In the genomic region with DNA sequence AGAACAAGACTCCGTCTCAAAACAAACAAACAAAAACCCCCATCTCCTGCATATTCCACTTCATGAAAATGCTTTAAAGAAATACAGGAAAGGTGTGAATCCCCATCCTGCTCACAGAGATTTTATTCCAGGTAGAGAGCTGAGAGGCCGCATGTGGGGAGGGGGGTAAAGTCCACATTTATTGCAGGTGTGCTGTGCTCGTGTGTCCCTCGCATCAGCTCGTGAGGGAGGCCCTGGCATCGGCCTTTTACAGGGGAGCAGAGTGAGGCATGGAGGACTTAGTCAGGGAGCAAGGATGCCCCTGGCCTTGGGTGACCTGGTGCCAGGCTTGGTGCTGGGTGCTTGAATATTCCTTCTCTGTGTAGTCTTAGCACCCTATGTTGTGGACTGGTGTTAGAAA, we compare ENCODE assay signal across 20 cellular contexts.
"Had no signal": no experiment of that assay in that cellular context is flagged by ENCODE, and none has a peak within 500 bp of the region (broad histone marks: within the 10 kb centered on the region; RNA-seq: fewer than 3 reads in every experiment).

No MANE protein-coding gene starts in this region.

- H3K4me3 ChIP-seq: MG63 had no signal

- ATAC-seq: HepG2 had no signal

- DNase-seq: IMR-90; KG1; MG63; NCI-H1092 treated with DMSO at 0.1 percent for 48 hours; NCI-H1436; NCI-H187; NCI-H2029; NCI-H2081 treated with DMSO at 0.1 percent for 48 hours; NCI-H2171; NCI-H226; NCI-H446; NCI-H510A; NCI-H524 treated with DMSO at 0.1 percent for 48 hours; NCI-H69; NCI-H774; NK-92 treated with Interleukin-12 subunit alpha and Interleukin-12 subunit beta, amount 100 ng/mL, for 24 hours; SHP77; SK-N-SH had no signal

- H3K9ac ChIP-seq: SK-N-SH had no signal

- H3K27me3 ChIP-seq: MG63 had no signal

- H3K36me3 ChIP-seq: MG63 had no signal

- FAIRE-seq: HepG2 had no signal

- H3K4me2 ChIP-seq: SK-N-SH had no signal

- H3K27ac ChIP-seq: RWPE1 had no signal

- H3K9me3 ChIP-seq: MG63, SK-N-SH had no signal
